In genomic region chr17:4554997-4555799, GRCh38 we compare ENCODE assay signal across 1 cellular context.
A peak's percentile ranks its signal among the peaks of the same experiment; 100 is the strongest.
TF ChIP-seq lines count a peak whose summit lies in the region.

Gene MYBBP1A, minus strand, starts transcription at chr17:4555384. Its CDS starts 60 bp downstream, at chr17:4555324.

TF ChIP-seq in HEK293, 187 proteins besides CTCF, POLR2A, EP300 and RAD21 (continued from another document and continues in another):
- peak; percentile 73; the same call in 1 of the 2 replicates for TF ChIP-seq ZNF518A (tag by site-specific recombination; conservative IDR thresholded peaks at IDR 0.05; ENCODE audit: low read depth)
- no peak; the same call in 1 of the 2 replicates for TF ChIP-seq ZNF660 (tag by site-specific recombination; IDR thresholded peaks at IDR 0.05)
- TF ChIP-seq ZSCAN16 (tag by site-specific recombination; IDR thresholded peaks at IDR 0.05), result no peak
- no peak for TF ChIP-seq ZNF530 (tag by site-specific recombination; IDR thresholded peaks at IDR 0.05; ENCODE audit: low read depth)
- no peak; the same call in 1 of the 2 replicates for TF ChIP-seq TCF7L2 (IDR thresholded peaks at IDR 0.05; ENCODE audit: borderline replicate concordance, low read depth, low read length)
- no peak for TF ChIP-seq ZNF426 (tag by site-specific recombination; IDR thresholded peaks at IDR 0.05)
- no peak for TF ChIP-seq ZNF280D (tag by site-specific recombination; IDR thresholded peaks at IDR 0.05)
- TF ChIP-seq ZNF830 (tag by site-specific recombination; IDR thresholded peaks at IDR 0.05; ENCODE audit: low read depth), result no peak
- no peak for TF ChIP-seq ZNF555 (tag by site-specific recombination; conservative IDR thresholded peaks at IDR 0.05)
- peak; percentile 67; the same call in 1 of the 2 replicates for TF ChIP-seq ZNF18 (tag by site-specific recombination; IDR thresholded peaks at IDR 0.05)
- no peak for TF ChIP-seq MZF1 (tag by site-specific recombination; IDR thresholded peaks at IDR 0.05; ENCODE audit: borderline replicate concordance)
- no peak for TF ChIP-seq ZNF544 (tag by site-specific recombination; IDR thresholded peaks at IDR 0.05)
- no peak for TF ChIP-seq PRDM6 (tag by site-specific recombination; IDR thresholded peaks at IDR 0.05)
- no peak for TF ChIP-seq ZNF585B (tag by site-specific recombination; IDR thresholded peaks at IDR 0.05)
- TF ChIP-seq ZIC2 (tag by site-specific recombination; IDR thresholded peaks at IDR 0.05), result peak; percentile 44; the same call in 1 of the 2 replicates
- TF ChIP-seq ZNF529 (tag by site-specific recombination; IDR thresholded peaks at IDR 0.05; ENCODE audit: insufficient replicate concordance), result no peak
- no peak; the same call in 1 of the 2 replicates for TF ChIP-seq OSR2 (tag by site-specific recombination; IDR thresholded peaks at IDR 0.05)
- TF ChIP-seq FEZF1 (tag by site-specific recombination; IDR thresholded peaks at IDR 0.05), result no peak
- no peak for TF ChIP-seq ZNF37A (tag by site-specific recombination; IDR thresholded peaks at IDR 0.05)
- no peak for TF ChIP-seq ZNF521 (tag by site-specific recombination; IDR thresholded peaks at IDR 0.05)
- no peak for TF ChIP-seq ZNF473 (tag by site-specific recombination; IDR thresholded peaks at IDR 0.05)
- no peak for TF ChIP-seq ZNF302 (tag by site-specific recombination; IDR thresholded peaks at IDR 0.05; ENCODE audit: low read depth)
- TF ChIP-seq ZSCAN18 (tag by site-specific recombination; IDR thresholded peaks at IDR 0.05), result no peak
- TF ChIP-seq SCRT1 (tag by site-specific recombination; IDR thresholded peaks at IDR 0.05; ENCODE audit: borderline replicate concordance), result no peak
- no peak for TF ChIP-seq ZNF19 (tag by site-specific recombination; IDR thresholded peaks at IDR 0.05; ENCODE audit: low read depth)
- no peak for TF ChIP-seq ZFP37 (tag by site-specific recombination; IDR thresholded peaks at IDR 0.05)
- TF ChIP-seq KLF8 (tag by site-specific recombination; IDR thresholded peaks at IDR 0.05), result peak; percentile 55; the same call in 1 of the 2 replicates
- TF ChIP-seq ZNF707 (tag by site-specific recombination; IDR thresholded peaks at IDR 0.05), result no peak
- no peak for TF ChIP-seq PRDM4 (tag by site-specific recombination; IDR thresholded peaks at IDR 0.05)
- no peak for TF ChIP-seq ZNF239 (tag by site-specific recombination; IDR thresholded peaks at IDR 0.05)
- no peak for TF ChIP-seq ZBTB10 (tag by site-specific recombination; IDR thresholded peaks at IDR 0.05)
- TF ChIP-seq ZNF169 (tag by site-specific recombination; IDR thresholded peaks at IDR 0.05), result no peak; the same call in 1 of the 2 replicates
- no peak for TF ChIP-seq ZNF121 (tag by site-specific recombination; IDR thresholded peaks at IDR 0.05)
